Comparison of ENCODE assay signal across 2 cellular contexts in genomic region chr10:130190065-130190736, GRCh38.
TF ChIP-seq lines count a peak whose summit lies in the region.

No MANE protein-coding gene starts in this region.

TF ChIP-seq in HCT116, 20 proteins besides CTCF, POLR2A, EP300 and RAD21 (continued from another document):
- TF ChIP-seq, protein P1, sequence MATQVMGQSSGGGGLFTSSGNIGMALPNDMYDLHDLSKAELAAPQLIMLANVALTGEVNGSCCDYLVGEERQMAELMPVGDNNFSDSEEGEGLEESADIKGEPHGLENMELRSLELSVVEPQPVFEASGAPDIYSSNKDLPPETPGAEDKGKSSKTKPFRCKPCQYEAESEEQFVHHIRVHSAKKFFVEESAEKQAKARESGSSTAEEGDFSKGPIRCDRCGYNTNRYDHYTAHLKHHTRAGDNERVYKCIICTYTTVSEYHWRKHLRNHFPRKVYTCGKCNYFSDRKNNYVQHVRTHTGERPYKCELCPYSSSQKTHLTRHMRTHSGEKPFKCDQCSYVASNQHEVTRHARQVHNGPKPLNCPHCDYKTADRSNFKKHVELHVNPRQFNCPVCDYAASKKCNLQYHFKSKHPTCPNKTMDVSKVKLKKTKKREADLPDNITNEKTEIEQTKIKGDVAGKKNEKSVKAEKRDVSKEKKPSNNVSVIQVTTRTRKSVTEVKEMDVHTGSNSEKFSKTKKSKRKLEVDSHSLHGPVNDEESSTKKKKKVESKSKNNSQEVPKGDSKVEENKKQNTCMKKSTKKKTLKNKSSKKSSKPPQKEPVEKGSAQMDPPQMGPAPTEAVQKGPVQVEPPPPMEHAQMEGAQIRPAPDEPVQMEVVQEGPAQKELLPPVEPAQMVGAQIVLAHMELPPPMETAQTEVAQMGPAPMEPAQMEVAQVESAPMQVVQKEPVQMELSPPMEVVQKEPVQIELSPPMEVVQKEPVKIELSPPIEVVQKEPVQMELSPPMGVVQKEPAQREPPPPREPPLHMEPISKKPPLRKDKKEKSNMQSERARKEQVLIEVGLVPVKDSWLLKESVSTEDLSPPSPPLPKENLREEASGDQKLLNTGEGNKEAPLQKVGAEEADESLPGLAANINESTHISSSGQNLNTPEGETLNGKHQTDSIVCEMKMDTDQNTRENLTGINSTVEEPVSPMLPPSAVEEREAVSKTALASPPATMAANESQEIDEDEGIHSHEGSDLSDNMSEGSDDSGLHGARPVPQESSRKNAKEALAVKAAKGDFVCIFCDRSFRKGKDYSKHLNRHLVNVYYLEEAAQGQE (IDR thresholded peaks at IDR 0.05; ENCODE audit: low read depth), result no peak
- TF ChIP-seq ZFX (IDR thresholded peaks at IDR 0.05), result 0 out of 2 replicates have a peak, but pooled peaks have one; percentile 16

TF ChIP-seq in GM12878, 131 proteins besides CTCF, POLR2A, EP300 and RAD21 (continued from another document and continues in another):
- TF ChIP-seq CEBPZ (IDR thresholded peaks at IDR 0.05; ENCODE audit: low read depth, low read length) (no peak), SP1 (IDR thresholded peaks at IDR 0.05; ENCODE audit: low read depth, low read length) (no peak), ZNF687 (IDR thresholded peaks at IDR 0.05) (0 out of 2 replicates have a peak, but pooled peaks have one; percentile 19), HDGF (IDR thresholded peaks at IDR 0.05) (no peak), BHLHE40 (IDR thresholded peaks at IDR 0.05; ENCODE audit: borderline replicate concordance in 1 of 2, low read depth in 2 of 2, low read length in 1 of 2) (peak; percentile 65 to 73), POU2F2 (IDR thresholded peaks at IDR 0.05; ENCODE audit: borderline replicate concordance, low read depth, low read length) (0 out of 3 replicates have a peak, but pooled peaks have one; percentile 24), RFX5 (IDR thresholded peaks at IDR 0.05; ENCODE audit: low read depth, low read length) (peak; percentile 29; the same call in 1 of the 2 replicates), SMARCA5 (IDR thresholded peaks at IDR 0.05) (peak; percentile 96), BCL3 (IDR thresholded peaks at IDR 0.05; ENCODE audit: borderline replicate concordance, insufficient read depth, low read depth, low read length, poor library complexity, severe bottlenecking) (peak; percentile 28), STAT3 (IDR thresholded peaks at IDR 0.05; ENCODE audit: low read depth, low read length) (no peak), ZNF592 (IDR thresholded peaks at IDR 0.05) (peak; percentile 93), GABPA (IDR thresholded peaks at IDR 0.05; ENCODE audit: low read depth) (no peak), IRF3 (IDR thresholded peaks at IDR 0.05) (peak; percentile 25; the same call in 1 of the 2 replicates), YY1 (IDR thresholded peaks at IDR 0.05; ENCODE audit: low read depth, low read length) (peak; percentile 77), POLR2AphosphoS5 (IDR thresholded peaks at IDR 0.05; ENCODE audit: low read length) (no peak), POLR2AphosphoS2 (IDR thresholded peaks at IDR 0.05; ENCODE audit: low read depth, low read length) (0 out of 2 replicates have a peak, but pooled peaks have one; percentile 45), SREBF1 (IDR thresholded peaks at IDR 0.05; ENCODE audit: low read length) (no peak), ZNF24 (IDR thresholded peaks at IDR 0.05) (peak; percentile 66), ESRRA (IDR thresholded peaks at IDR 0.05; ENCODE audit: low read length) (no peak), BACH1 (IDR thresholded peaks at IDR 0.05; ENCODE audit: borderline replicate concordance) (peak; percentile 61; the same call in 1 of the 2 replicates), SMC3 (IDR thresholded peaks at IDR 0.05; ENCODE audit: borderline replicate concordance, low read length) (peak; percentile 91), ZNF207 (IDR thresholded peaks at IDR 0.05; ENCODE audit: borderline replicate concordance) (peak; percentile 72; the same call in 1 of the 2 replicates), FOXM1 (IDR thresholded peaks at IDR 0.05; ENCODE audit: low read depth, low read length) (0 out of 2 replicates have a peak, but pooled peaks have one; percentile 32), GATAD2B (conservative IDR thresholded peaks at IDR 0.05; ENCODE audit: low read depth) (0 out of 2 replicates have a peak, but pooled peaks have one; percentile 62), PML (IDR thresholded peaks at IDR 0.05; ENCODE audit: low read length) (no peak), CBX3 (IDR thresholded peaks at IDR 0.05; ENCODE audit: borderline replicate concordance, low read depth) (no peak), CEBPB (IDR thresholded peaks at IDR 0.05; ENCODE audit: borderline replicate concordance in 1 of 2, low read depth in 2 of 2, low read length in 2 of 2) (no peak), RB1 (IDR thresholded peaks at IDR 0.05; ENCODE audit: borderline replicate concordance) (peak; percentile 92; the same call in 1 of the 2 replicates), LARP7 (IDR thresholded peaks at IDR 0.05) (peak; percentile 82), CBX5 (IDR thresholded peaks at IDR 0.05; ENCODE audit: low read depth) (0 out of 2 replicates have a peak, but pooled peaks have one; percentile 30)
- TF ChIP-seq, protein P2, sequence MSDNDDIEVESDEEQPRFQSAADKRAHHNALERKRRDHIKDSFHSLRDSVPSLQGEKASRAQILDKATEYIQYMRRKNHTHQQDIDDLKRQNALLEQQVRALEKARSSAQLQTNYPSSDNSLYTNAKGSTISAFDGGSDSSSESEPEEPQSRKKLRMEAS (IDR thresholded peaks at IDR 0.05; ENCODE audit: low read depth, low read length), result peak; percentile 67; the same call in 1 of the 2 replicates
- TF ChIP-seq, protein P3, sequence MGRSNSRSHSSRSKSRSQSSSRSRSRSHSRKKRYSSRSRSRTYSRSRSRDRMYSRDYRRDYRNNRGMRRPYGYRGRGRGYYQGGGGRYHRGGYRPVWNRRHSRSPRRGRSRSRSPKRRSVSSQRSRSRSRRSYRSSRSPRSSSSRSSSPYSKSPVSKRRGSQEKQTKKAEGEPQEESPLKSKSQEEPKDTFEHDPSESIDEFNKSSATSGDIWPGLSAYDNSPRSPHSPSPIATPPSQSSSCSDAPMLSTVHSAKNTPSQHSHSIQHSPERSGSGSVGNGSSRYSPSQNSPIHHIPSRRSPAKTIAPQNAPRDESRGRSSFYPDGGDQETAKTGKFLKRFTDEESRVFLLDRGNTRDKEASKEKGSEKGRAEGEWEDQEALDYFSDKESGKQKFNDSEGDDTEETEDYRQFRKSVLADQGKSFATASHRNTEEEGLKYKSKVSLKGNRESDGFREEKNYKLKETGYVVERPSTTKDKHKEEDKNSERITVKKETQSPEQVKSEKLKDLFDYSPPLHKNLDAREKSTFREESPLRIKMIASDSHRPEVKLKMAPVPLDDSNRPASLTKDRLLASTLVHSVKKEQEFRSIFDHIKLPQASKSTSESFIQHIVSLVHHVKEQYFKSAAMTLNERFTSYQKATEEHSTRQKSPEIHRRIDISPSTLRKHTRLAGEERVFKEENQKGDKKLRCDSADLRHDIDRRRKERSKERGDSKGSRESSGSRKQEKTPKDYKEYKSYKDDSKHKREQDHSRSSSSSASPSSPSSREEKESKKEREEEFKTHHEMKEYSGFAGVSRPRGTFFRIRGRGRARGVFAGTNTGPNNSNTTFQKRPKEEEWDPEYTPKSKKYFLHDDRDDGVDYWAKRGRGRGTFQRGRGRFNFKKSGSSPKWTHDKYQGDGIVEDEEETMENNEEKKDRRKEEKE (IDR thresholded peaks at IDR 0.05), result 0 out of 2 replicates have a peak, but pooled peaks have one; percentile 40
